Comparison of ENCODE assay signal across 19 cellular contexts in genomic region chr18:31546476-31546875, GRCh38. TPM values are rescaled to one million over a fixed set of nuclear protein-coding genes. Genes with fewer than 3 reads are reported as not detected.
"Had no signal": no experiment of that assay in that cellular context is flagged by ENCODE, and none has a peak within 500 bp of the region (broad histone marks: within the 10 kb centered on the region; RNA-seq: fewer than 3 reads in every experiment).

No MANE protein-coding gene starts in this region.

- ATAC-seq: activated T-helper 17 cell treated with anti-CD3 and anti-CD28 coated beads, Interleukin-2, amount 50 U/mL, for 72 hours; body of pancreas; mucosa of descending colon; natural killer cell had no signal

- H3K4me3 Mint-ChIP-seq: activated naive CD4-positive, alpha-beta T cell treated with anti-CD3 and anti-CD28 coated beads for 36 hours; activated T-helper 17 cell treated with anti-CD3 and anti-CD28 coated beads, Interleukin-2, amount 50 U/mL, for 72 hours; memory B cell; natural killer cell had no signal

- H3K27me3 ChIP-seq: body of pancreas, colonic mucosa, hepatocyte, suprapubic skin had no signal

- H3K27ac Mint-ChIP-seq: activated naive CD4-positive, alpha-beta T cell treated with anti-CD3 and anti-CD28 coated beads for 36 hours; activated T-helper 17 cell treated with anti-CD3 and anti-CD28 coated beads, Interleukin-2, amount 50 U/mL, for 72 hours; memory B cell; natural killer cell had no signal

- H3K9me3 Mint-ChIP-seq: activated naive CD4-positive, alpha-beta T cell treated with anti-CD3 and anti-CD28 coated beads for 36 hours; activated T-helper 17 cell treated with anti-CD3 and anti-CD28 coated beads, Interleukin-2, amount 50 U/mL, for 72 hours; memory B cell; natural killer cell had no signal

- H3K4me1 Mint-ChIP-seq: activated T-helper 17 cell treated with anti-CD3 and anti-CD28 coated beads, Interleukin-2, amount 50 U/mL, for 72 hours; memory B cell; natural killer cell had no signal

- H3K4me3 ChIP-seq: body of pancreas, colonic mucosa, hepatocyte, left ventricle myocardium inferior, mucosa of descending colon, suprapubic skin had no signal

- H3K27me3 Mint-ChIP-seq: activated T-helper 17 cell treated with anti-CD3 and anti-CD28 coated beads, Interleukin-2, amount 50 U/mL, for 72 hours had no signal

- H3K36me3 ChIP-seq: colonic mucosa had no signal

- DNase-seq: activated CD4-positive, alpha-beta T cell treated with anti-CD3 and anti-CD28 coated beads for 1 hour; activated CD4-positive, alpha-beta T cell treated with anti-CD3 and anti-CD28 coated beads, Interleukin-2, amount 50 U/mL, for 4 hours; activated naive CD4-positive, alpha-beta T cell treated with anti-CD3 and anti-CD28 coated beads for 36 hours; body of pancreas; caudate nucleus; colonic mucosa; left ventricle myocardium inferior; mucosa of descending colon; natural killer cell; stimulated activated CD4-positive, alpha-beta T cell treated with anti-CD3 and anti-CD28 coated beads, Interleukin-2, amount 100 ng/mL, for 48 hours; stimulated activated naive CD4-positive, alpha-beta T cell; T1000; trophoblast cell had no signal

RNA-seq across cellular contexts. Expression of gene TTR, which starts 45.2 kb away (rescaled TPM):
- total RNA-seq: activated naive CD4-positive, alpha-beta T cell treated with anti-CD3 and anti-CD28 coated beads for 36 hours; activated T-helper 17 cell treated with anti-CD3 and anti-CD28 coated beads, Interleukin-2, amount 50 U/mL, for 72 hours; left ventricle myocardium inferior; natural killer cell; skeletal muscle tissue; suprapubic skin had no signal
- polyA plus RNA-seq: keratinocyte had no signal
